In the genomic region with DNA sequence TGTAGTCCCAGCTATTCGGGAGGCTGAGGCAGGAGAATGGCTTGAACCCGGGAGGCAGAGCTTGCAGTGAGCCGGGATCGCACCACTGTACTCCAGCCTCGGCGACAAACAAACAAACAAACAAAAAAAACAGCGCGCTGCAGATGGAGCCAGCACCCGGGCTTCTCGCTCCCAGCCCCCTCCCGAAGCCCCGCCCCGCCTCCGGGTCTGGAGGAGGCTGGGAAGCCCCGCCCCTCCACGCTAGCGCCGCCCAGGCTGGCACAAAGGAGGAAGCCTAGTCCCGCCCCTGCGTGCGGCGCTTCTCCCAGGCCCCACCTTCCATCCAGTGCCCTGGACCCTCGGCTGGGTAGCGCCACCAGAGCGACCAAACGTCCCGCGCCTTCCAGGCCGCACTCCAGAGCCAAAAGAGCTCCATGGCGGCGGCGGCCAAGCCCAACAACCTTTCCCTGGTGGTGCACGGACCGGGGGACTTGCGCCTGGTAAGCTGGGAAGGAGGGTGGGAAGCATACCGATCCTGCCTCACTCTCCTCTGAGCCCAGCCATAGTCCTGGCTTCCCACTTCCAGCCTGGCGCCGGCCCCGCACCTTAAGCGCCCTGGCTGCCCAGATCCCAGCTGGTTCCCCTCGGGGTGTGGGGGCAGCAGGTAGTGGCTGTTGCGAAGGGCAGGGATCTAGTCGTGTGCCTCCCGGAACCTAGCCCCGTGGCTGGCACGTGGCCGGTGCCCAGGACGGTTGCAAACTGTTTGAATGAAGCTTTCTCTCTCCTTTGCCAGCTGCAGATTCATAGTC, we compare ENCODE assay signal across 8 cellular contexts. TPM values are rescaled to one million over a fixed set of nuclear protein-coding genes. Genes with fewer than 3 reads are reported as not detected.
DNase-seq lines count a peak whose midpoint lies in the region; ATAC-seq and TF ChIP-seq lines count a peak whose summit lies in the region.

SORD (plus strand) TSS at position 325 of the 788 bp plus-strand sequence; CDS start at position 414, 89 bp downstream.

- peak within 1 kb of the TSS; percentile 47 for H3K9ac ChIP-seq in PC-3 (ENCODE audit: low read length)
- peak within 1 kb of the TSS; percentile 27 for H3K9ac ChIP-seq in muscle layer of colon (ENCODE audit: low read length)

- no peaks in the 10 kb centered on the region for H3K9me3 Mint-ChIP-seq in IgD-negative memory B cell
- H3K9me3 Mint-ChIP-seq in activated T-cell treated with anti-CD3 and anti-CD28 coated beads, Interleukin-2, amount 50 U/mL, for 24 hours, result no peaks in the 10 kb centered on the region

- H3K36me3 Mint-ChIP-seq in IgD-negative memory B cell, result no peaks in the 10 kb centered on the region
- peaks cover 32% of the 10 kb centered on the region for H3K36me3 Mint-ChIP-seq in activated T-cell treated with anti-CD3 and anti-CD28 coated beads, Interleukin-2, amount 50 U/mL, for 24 hours (ENCODE audit: low read depth)

- H3K36me3 ChIP-seq in PC-3 (ENCODE audit: low read depth, low read length), result no peaks in the 10 kb centered on the region
- H3K36me3 ChIP-seq in esophagus (ENCODE audit: control insufficient read depth in 2 of 2, insufficient read depth in 2 of 2, low read length in 1 of 2), result no peaks in the 10 kb centered on the region
- H3K36me3 ChIP-seq in muscle layer of colon (ENCODE audit: insufficient read depth, low read length), result no peaks in the 10 kb centered on the region

- POLR2A ChIA-PET in PC-3 (lab: Charles Lee; ENCODE audit: unreplicated experiment), result interaction anchor here (0.5 kb wide), 1 partner anchor 310 kb away, joined by 6 read pairs; no protein-coding TSS in a partner anchor

- H3K4me3 ChIP-seq in PC-3 (ENCODE audit: low read length) (peak within 1 kb of the TSS; percentile 74), esophagus (ENCODE audit: low read depth in 1 of 2, low read length in 2 of 2) (peak within 1 kb of the TSS; percentile 52 to 88), muscle layer of colon (ENCODE audit: low read depth in 1 of 2, low read length in 2 of 2) (peak within 1 kb of the TSS; percentile 65 to 72)

- no peaks in the 10 kb centered on the region for H3K9me3 ChIP-seq in PC-3 (ENCODE audit: low read length)
- H3K9me3 ChIP-seq in esophagus (ENCODE audit: control insufficient read depth in 2 of 2, insufficient read depth in 1 of 2, low read depth in 1 of 2, low read length in 1 of 2), result no peaks in the 10 kb centered on the region
- H3K9me3 ChIP-seq in muscle layer of colon (ENCODE audit: low read length), result no peaks in the 10 kb centered on the region

- peaks cover 14% of the 10 kb centered on the region for H3K4me1 ChIP-seq in PC-3 (ENCODE audit: insufficient read depth, low read length)
- H3K4me1 ChIP-seq in esophagus (ENCODE audit: control insufficient read depth in 2 of 2, insufficient read depth in 2 of 2, low read length in 1 of 2), result peaks cover 4 to 7% of the 10 kb centered on the region in 2 donors
- peaks cover 9% of the 10 kb centered on the region for H3K4me1 ChIP-seq in muscle layer of colon (ENCODE audit: insufficient read depth, low read length)

- H3K27me3 ChIP-seq in PC-3 (ENCODE audit: low read length), result peaks cover 18% of the 10 kb centered on the region
- H3K27me3 ChIP-seq in esophagus (ENCODE audit: control insufficient read depth in 1 of 2, insufficient read depth in 2 of 2, low read length in 2 of 2), result no peaks in the 10 kb centered on the region
- H3K27me3 ChIP-seq in muscle layer of colon (ENCODE audit: control insufficient read depth in 1 of 2, insufficient read depth in 2 of 2, low read length in 2 of 2), result no peaks in the 10 kb centered on the region

- DNase-seq in DMS153 (lab: John Stamatoyannopoulos, UW) (peak; percentile 40), PC-3 (peak; percentile 91)
- DNase-seq in activated T-cell treated with anti-CD3 and anti-CD28 coated beads, Interleukin-2, amount 50 U/mL, for 24 hours, result peak; percentile 95
- peak; percentile 73 to 86 for DNase-seq in stimulated activated CD8-positive, alpha-beta memory T cell treated with anti-CD3 and anti-CD28 coated beads, Interleukin-7, amount 100 ng/mL, for 1 hour (ENCODE audit: low read depth in 2 of 2)

- H3K9me2 ChIP-seq in PC-3 (replicated peaks; ENCODE audit: low read length), result no peaks in the 10 kb centered on the region

- H3K79me2 ChIP-seq in PC-3 (ENCODE audit: low read length), result peaks cover 26% of the 10 kb centered on the region

- TF ChIP-seq CTCF in PC-3 (conservative IDR thresholded peaks at IDR 0.05; ENCODE audit: low read depth, low read length), result no peak

- peaks cover 13 to 15% (median 15%) of the 10 kb centered on the region in 3 donors for H3K4me1 Mint-ChIP-seq in IgD-negative memory B cell
- peaks cover 39% of the 10 kb centered on the region for H3K4me1 Mint-ChIP-seq in activated T-cell treated with anti-CD3 and anti-CD28 coated beads, Interleukin-2, amount 50 U/mL, for 24 hours (ENCODE audit: low read depth)

- no peaks in the 10 kb centered on the region for H4K20me1 ChIP-seq in PC-3 (ENCODE audit: low read length)

- H2AFZ ChIP-seq in PC-3 (ENCODE audit: low read length), result peak within 1 kb of the TSS; percentile 83

- peak within 1 kb of the TSS; percentile 87 for H3K4me2 ChIP-seq in PC-3 (ENCODE audit: low read length)

- intact Hi-C loops in PC-3 (cut with micrococcal nuclease), result loop anchor here (2.0 kb wide), 1 partner anchor 14 kb away; no protein-coding TSS in a partner anchor

- ATAC-seq in GM21529 (IDR thresholded peaks at IDR 0.05; ENCODE audit: unreplicated experiment) (peak; percentile 98), PC-3 (peak; percentile 97)

- 0 to 1% methylated on average over 47 to 48 of the region's 48 CpGs for WGBS in esophagus, 2 donors

- no peak within 1 kb of the TSS for H3K27ac ChIP-seq in PC-3 (ENCODE audit: low read length)
- peak within 1 kb of the TSS; percentile 24 to 68 for H3K27ac ChIP-seq in esophagus (ENCODE audit: low read depth in 2 of 2, low read length in 1 of 2)
- H3K27ac ChIP-seq in muscle layer of colon (ENCODE audit: low read depth, low read length), result peak within 1 kb of the TSS; percentile 65

- peak within 1 kb of the TSS; percentile 35 to 88 (median 86) for H3K27ac Mint-ChIP-seq in IgD-negative memory B cell
- H3K27ac Mint-ChIP-seq in activated T-cell treated with anti-CD3 and anti-CD28 coated beads, Interleukin-2, amount 50 U/mL, for 24 hours, result peak within 1 kb of the TSS; percentile 89

- peak within 1 kb of the TSS; percentile 85 to 97 (median 92) for H3K4me3 Mint-ChIP-seq in IgD-negative memory B cell
- peak within 1 kb of the TSS; percentile 86 for H3K4me3 Mint-ChIP-seq in activated T-cell treated with anti-CD3 and anti-CD28 coated beads, Interleukin-2, amount 50 U/mL, for 24 hours

- CTCF ChIA-PET in PC-3 (lab: Charles Lee), result interaction anchor here (0.7 to 1.3 kb wide), 2 partner anchors 14 to 170 kb away, joined by 3 to 4 read pairs; no protein-coding TSS in a partner anchor

- H3K27me3 Mint-ChIP-seq in IgD-negative memory B cell, result peaks cover 9% of the 10 kb centered on the region
- peaks cover 14% of the 10 kb centered on the region for H3K27me3 Mint-ChIP-seq in activated T-cell treated with anti-CD3 and anti-CD28 coated beads, Interleukin-2, amount 50 U/mL, for 24 hours

- no peaks in the 10 kb centered on the region for H3F3A ChIP-seq in PC-3 (ENCODE audit: low read length, unreplicated experiment)

- BruUV-seq in PC-3 (replicated peaks; lab: Mats Ljungman, UMichigan), result no TSS peak

RNA-seq across cellular contexts. Expression of gene SORD, which starts in this region (rescaled TPM):
- polyA plus RNA-seq in IgD-negative memory B cell (20.3 TPM), esophagus (10 to 100 TPM in 1 of 2 donors, 1 to 10 TPM in 1; 6.4 to 18.3 TPM)
- total RNA-seq in PC-3 (2014; rRNA removed), result 118 and 119 TPM in 2 replicates

Comparison
In these comparisons a context has a peak if more than half of its experiments do, and no peak if none do; other contexts are left out.
1. DNase-seq: peak in every context shown above with its lines; median percentile 95 in activated T-cell treated with anti-CD3 and anti-CD28 coated beads, Interleukin-2, amount 50 U/mL, for 24 hours; 91 in PC-3; 80 in stimulated activated CD8-positive, alpha-beta memory T cell treated with anti-CD3 and anti-CD28 coated beads, Interleukin-7, amount 100 ng/mL, for 1 hour; 40 in DMS153.